8 cellular contexts compared by ENCODE assay signal in genomic region chr2:186460465-186460864, GRCh38. TPM values are rescaled to one million over a fixed set of nuclear protein-coding genes. Genes with fewer than 3 reads are reported as not detected.
DNase-seq lines count a peak whose midpoint lies in the region; ATAC-seq, FAIRE-seq and TF ChIP-seq lines count a peak whose summit lies in the region.

No MANE protein-coding gene starts in this region.

- H3K27ac ChIP-seq in heart left ventricle = no peak overlapping the region
- no peak overlapping the region for H3K27ac ChIP-seq in right atrium auricular region

- peaks cover 0 to 1% of the 10 kb centered on the region in 2 donors for H3K4me1 Mint-ChIP-seq in effector memory CD8-positive, alpha-beta T cell (ENCODE audit: low read depth in 2 of 2)

- H3K9me3 ChIP-seq in heart left ventricle (no peaks in the 10 kb centered on the region), right atrium auricular region (no peaks in the 10 kb centered on the region)

- FAIRE-seq in RCC 7860 (lab: Jason Lieb, UNC) = peak; percentile 54

- no peak for DNase-seq in heart left ventricle
- no peak for DNase-seq in right atrium auricular region (ENCODE audit: low spot score)
- DNase-seq in RCC 7860 (ENCODE audit: low spot score) = peak; percentile 15
- peak; percentile 22 for DNase-seq in iris pigment epithelial cell (ENCODE audit: low read depth)
- no peak for DNase-seq in effector memory CD8-positive, alpha-beta T cell
- DNase-seq in NCI-H187 treated with DMSO at 0.1 percent for 48 hours (lab: John Stamatoyannopoulos, UW) = no peak
- DNase-seq in DMS153 (lab: John Stamatoyannopoulos, UW) = no peak

- no peak overlapping the region for H3K4me3 ChIP-seq in heart left ventricle
- no peak overlapping the region for H3K4me3 ChIP-seq in right atrium auricular region

- H3K27me3 ChIP-seq in heart left ventricle (no peaks in the 10 kb centered on the region), right atrium auricular region (no peaks in the 10 kb centered on the region)

- no peaks in the 10 kb centered on the region for H3K27me3 Mint-ChIP-seq in effector memory CD8-positive, alpha-beta T cell

- no peaks in the 10 kb centered on the region for H3K9me3 Mint-ChIP-seq in effector memory CD8-positive, alpha-beta T cell

- H3K36me3 ChIP-seq in heart left ventricle = peaks cover 0 to 11% (median 7%) of the 10 kb centered on the region in 9 donors
- peaks cover 4% of the 10 kb centered on the region for H3K36me3 ChIP-seq in right atrium auricular region

- no peaks in the 10 kb centered on the region for H3K36me3 Mint-ChIP-seq in effector memory CD8-positive, alpha-beta T cell (ENCODE audit: insufficient read depth)

- 35 to 41% (median 39%) methylated on average over 1 of the region's 1 CpG for WGBS in heart left ventricle, 4 donors

- ATAC-seq in heart left ventricle = no peak
- ATAC-seq in HG03066 (IDR thresholded peaks at IDR 0.05; ENCODE audit: low read depth, unreplicated experiment) = peak; percentile 63
- ATAC-seq in effector memory CD8-positive, alpha-beta T cell (replicated peaks) = no peak

- no peak overlapping the region for H3K27ac Mint-ChIP-seq in effector memory CD8-positive, alpha-beta T cell

- TF ChIP-seq CTCF in heart left ventricle (IDR thresholded peaks at IDR 0.05) = peak in 8 of 12 donors; percentile 13 to 41 (median 33)
- peak in 1 of 2 donors; percentile 49 for TF ChIP-seq CTCF in right atrium auricular region (IDR thresholded peaks at IDR 0.05)

- no peaks in the 10 kb centered on the region for H3K4me1 ChIP-seq in heart left ventricle
- no peaks in the 10 kb centered on the region for H3K4me1 ChIP-seq in right atrium auricular region

- no peak overlapping the region for H3K4me3 Mint-ChIP-seq in effector memory CD8-positive, alpha-beta T cell

- intact Hi-C loops in heart left ventricle (cut with DNase I) = no loop called here

- no peak for TF ChIP-seq POLR2A in heart left ventricle (IDR thresholded peaks at IDR 0.05)

RNA-seq across cellular contexts. Expression of gene ZC3H15, which starts 25.6 kb away (rescaled TPM):
- total RNA-seq in heart left ventricle = 10 to 100 TPM; 28.8 to 37.2 (median 30.5) TPM
- 10 to 100 TPM; 35.2 to 50.6 TPM for polyA plus RNA-seq in heart left ventricle
- 10 to 100 TPM; 38.3 to 41.6 TPM for total RNA-seq in right atrium auricular region

Comparison
In these comparisons a context has a peak if more than half of its experiments do, and no peak if none do; other contexts are left out.
1. DNase-seq: peak in RCC 7860 (single experiment) and iris pigment epithelial cell (single experiment); none in heart left ventricle (0 of 5), right atrium auricular region (single experiment), effector memory CD8-positive, alpha-beta T cell (0 of 3), NCI-H187 treated with DMSO at 0.1 percent for 48 hours (single experiment) and DMS153 (single experiment).